Comparison of ENCODE assay signal across 13 cellular contexts in the genomic region with DNA sequence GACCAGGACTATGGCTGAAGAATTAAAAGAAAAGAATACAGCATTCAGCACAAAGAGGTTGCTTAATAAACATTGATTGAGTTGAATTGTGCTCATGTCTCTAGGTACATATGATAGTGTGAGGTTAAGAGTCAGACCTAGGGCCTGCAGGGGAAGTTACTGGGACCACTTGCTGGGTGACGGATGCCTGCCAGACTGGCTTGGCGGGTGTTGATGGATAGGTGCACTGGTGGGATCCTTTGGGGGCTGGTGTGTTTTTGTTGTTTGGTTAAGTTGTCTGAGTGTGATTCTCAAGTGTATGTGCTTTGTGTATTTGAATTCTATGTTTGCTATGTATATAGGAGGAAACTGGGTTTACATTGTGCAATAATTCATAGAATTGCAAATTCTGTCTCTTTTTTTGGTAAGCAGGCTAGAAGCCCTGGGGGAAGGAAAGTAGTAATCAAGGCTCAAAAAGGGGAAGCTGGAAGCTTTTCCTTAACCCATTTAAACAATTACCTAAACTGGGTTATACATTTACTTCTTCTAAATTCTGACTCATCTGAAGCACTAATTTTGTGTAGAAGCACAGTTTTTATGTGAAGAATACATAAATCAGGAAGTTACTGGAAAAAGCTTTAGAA. TPM values are rescaled to one million over a fixed set of nuclear protein-coding genes. Genes with fewer than 3 reads are reported as not detected.
DNase-seq lines count a peak whose midpoint lies in the region; ATAC-seq and TF ChIP-seq lines count a peak whose summit lies in the region.
"Had no signal": no experiment of that assay in that cellular context is flagged by ENCODE, and none has a peak within 500 bp of the region (broad histone marks: within the 10 kb centered on the region; RNA-seq: fewer than 3 reads in every experiment).

No MANE protein-coding gene starts in this region.

- no peak for TF ChIP-seq POLR2A in vagina (IDR thresholded peaks at IDR 0.05)

- H3K4me3 Mint-ChIP-seq in CD4-positive, CD25-positive, alpha-beta regulatory T cell = peak overlapping the region in 3 of 4 donors; percentile 21 to 89 (median 84)
- no peak overlapping the region; the same call in 2 of the 3 replicates for H3K4me3 Mint-ChIP-seq in GM23338
- H3K4me3 Mint-ChIP-seq: activated B cell treated with CpG ODN at 0.5 μM for 24 hours had no signal

- H3K9me3 Mint-ChIP-seq in CD4-positive, CD25-positive, alpha-beta regulatory T cell = no peaks in the 10 kb centered on the region
- no peaks in the 10 kb centered on the region; the same call in 2 of the 3 replicates for H3K9me3 Mint-ChIP-seq in GM23338
- H3K9me3 Mint-ChIP-seq: activated B cell treated with CpG ODN at 0.5 μM for 24 hours had no signal

- H3K27me3 Mint-ChIP-seq in CD4-positive, CD25-positive, alpha-beta regulatory T cell = no peaks in the 10 kb centered on the region
- H3K27me3 Mint-ChIP-seq in GM23338 (ENCODE audit: insufficient read depth, low read depth, poor library complexity) = no peaks in the 10 kb centered on the region
- H3K27me3 Mint-ChIP-seq: activated B cell treated with CpG ODN at 0.5 μM for 24 hours had no signal

- H3K56ac ChIP-seq in mesendoderm (ENCODE audit: low read length) = peak overlapping the region; percentile 22

- no peak overlapping the region for H4K5ac ChIP-seq in mesendoderm (ENCODE audit: low read length)

- H3K4me2 ChIP-seq in GM23338 (peak overlapping the region; percentile 5), mesendoderm (ENCODE audit: low read length) (no peak overlapping the region), Karpas-422 (ENCODE audit: low read depth, low read length, poor library complexity, severe bottlenecking) (no peak overlapping the region)

- no peak overlapping the region for H2BK120ac ChIP-seq in mesendoderm (ENCODE audit: low read depth, low read length)

- H3K4me3 ChIP-seq in CD4-positive, CD25-positive, alpha-beta regulatory T cell (ENCODE audit: low read depth, low read length) = peak overlapping the region; percentile 61
- H3K4me3 ChIP-seq in GM23338 (no peak overlapping the region; the same call in 1 of the 2 replicates), SK-N-MC (peak overlapping the region; percentile 9), mesendoderm (ENCODE audit: low read length) (no peak overlapping the region), Karpas-422 (ENCODE audit: low read length) (no peak overlapping the region), vagina (no peak overlapping the region)

- H3K18ac ChIP-seq in mesendoderm (ENCODE audit: low read length) = no peak overlapping the region

- H3K9ac ChIP-seq in SK-N-MC (ENCODE audit: insufficient read length) (no peak overlapping the region), mesendoderm (ENCODE audit: low read length) (no peak overlapping the region), Karpas-422 (ENCODE audit: low read length) (no peak overlapping the region)

- no peak overlapping the region for H3K23ac ChIP-seq in mesendoderm (ENCODE audit: low read length)

- no peaks in the 10 kb centered on the region for H3K79me1 ChIP-seq in mesendoderm (ENCODE audit: low read length)

- DNase-seq in CD4-positive, CD25-positive, alpha-beta regulatory T cell = no peak
- DNase-seq in GM23338 (ENCODE audit: low spot score) = no peak
- peak; percentile 83 for DNase-seq in SK-N-MC (ENCODE audit: low read depth, low spot score)
- DNase-seq in mesendoderm = peak; percentile 31
- DNase-seq in Karpas-422 = no peak
- DNase-seq in vagina (ENCODE audit: extremely low spot score in 2 of 2) = no peak
- no peak for DNase-seq in stimulated activated naive CD4-positive, alpha-beta T cell (lab: John Stamatoyannopoulos, UW)
- DNase-seq: activated B cell treated with CpG ODN at 0.5 μM for 24 hours; activated naive CD4-positive, alpha-beta T cell treated with Interleukin-2 at 50 U/mL for 16 hours; effector CD4-positive, alpha-beta T cell; NCI-H1436 had no signal

- H3K9me2 ChIP-seq in GM23338 (ENCODE audit: insufficient read depth) (no peaks in the 10 kb centered on the region; the same call in 1 of the 2 replicates), Karpas-422 (replicated peaks; ENCODE audit: insufficient read depth, low read length) (no peaks in the 10 kb centered on the region)

- H2BK5ac ChIP-seq in mesendoderm (ENCODE audit: low read length) = no peak overlapping the region

- H2AFZ ChIP-seq in GM23338 = no peak overlapping the region
- no peak overlapping the region for H2AFZ ChIP-seq in Karpas-422 (ENCODE audit: low read length)

- peak overlapping the region; percentile 14 to 89 (median 50) for H3K27ac Mint-ChIP-seq in CD4-positive, CD25-positive, alpha-beta regulatory T cell
- H3K27ac Mint-ChIP-seq in GM23338 = peak overlapping the region; percentile 27
- H3K27ac Mint-ChIP-seq: activated B cell treated with CpG ODN at 0.5 μM for 24 hours had no signal

- H3K79me2 ChIP-seq in GM23338 (replicated peaks; ENCODE audit: insufficient read depth) (no peaks in the 10 kb centered on the region), mesendoderm (ENCODE audit: control insufficient read depth, insufficient read depth, low read length) (no peaks in the 10 kb centered on the region), Karpas-422 (ENCODE audit: low read length) (no peaks in the 10 kb centered on the region)

- H3K4ac ChIP-seq in mesendoderm (ENCODE audit: low read depth, low read length) = no peak overlapping the region

- H3K4me1 Mint-ChIP-seq in CD4-positive, CD25-positive, alpha-beta regulatory T cell = peaks cover 17 to 80% (median 34%) of the 10 kb centered on the region in 4 donors
- H3K4me1 Mint-ChIP-seq in GM23338 = peaks cover 34% of the 10 kb centered on the region

- no peaks in the 10 kb centered on the region for H3F3A ChIP-seq in GM23338 (replicated peaks; ENCODE audit: low read depth)

- TF ChIP-seq CTCF in GM23338 (conservative IDR thresholded peaks at IDR 0.05; ENCODE audit: low read depth in 2 of 2) (no peak), vagina (IDR thresholded peaks at IDR 0.05) (no peak)

- H3K9me3 ChIP-seq in CD4-positive, CD25-positive, alpha-beta regulatory T cell (ENCODE audit: control insufficient read depth in 2 of 2, low read length in 2 of 2) = no peaks in the 10 kb centered on the region
- H3K9me3 ChIP-seq in SK-N-MC (ENCODE audit: low read depth, low read length) (no peaks in the 10 kb centered on the region), Karpas-422 (ENCODE audit: low read length) (no peaks in the 10 kb centered on the region), vagina (no peaks in the 10 kb centered on the region)

- H4K8ac ChIP-seq in mesendoderm (ENCODE audit: low read depth, low read length) = no peak overlapping the region

- H3K36me3 Mint-ChIP-seq in CD4-positive, CD25-positive, alpha-beta regulatory T cell = peaks cover 6% of the 10 kb centered on the region
- H3K36me3 Mint-ChIP-seq in GM23338 (ENCODE audit: low read depth) = no peaks in the 10 kb centered on the region; the same call in 2 of the 3 replicates

- no peak overlapping the region for H2AK5ac ChIP-seq in mesendoderm (ENCODE audit: low read length)

- no peak for ATAC-seq in CD4-positive, CD25-positive, alpha-beta regulatory T cell (ENCODE audit: low read depth in 2 of 2)
- ATAC-seq in GM23338 (peak; percentile 56; the same call in 1 of the 3 replicates), GM21529 (IDR thresholded peaks at IDR 0.05; ENCODE audit: unreplicated experiment) (no peak)

- H3K27me3 ChIP-seq in CD4-positive, CD25-positive, alpha-beta regulatory T cell (ENCODE audit: control insufficient read depth, insufficient read depth, low read length) = no peaks in the 10 kb centered on the region
- H3K27me3 ChIP-seq in GM23338 (ENCODE audit: insufficient read depth) = no peaks in the 10 kb centered on the region
- H3K27me3 ChIP-seq in mesendoderm (ENCODE audit: insufficient read depth, low read length, poor library complexity) = no peaks in the 10 kb centered on the region
- H3K27me3 ChIP-seq in Karpas-422 (ENCODE audit: low read length) = no peaks in the 10 kb centered on the region
- H3K27me3 ChIP-seq in vagina = no peaks in the 10 kb centered on the region

- intact Hi-C loops in vagina (cut with DNase I) = no loop called here

- peaks cover 15% of the 10 kb centered on the region for H3K4me1 ChIP-seq in CD4-positive, CD25-positive, alpha-beta regulatory T cell (ENCODE audit: control insufficient read depth, insufficient read depth, low read length, poor library complexity, severe bottlenecking)
- H3K4me1 ChIP-seq in GM23338 (ENCODE audit: insufficient read depth) (peaks cover 16% of the 10 kb centered on the region), mesendoderm (ENCODE audit: control insufficient read depth, low read depth, low read length) (peaks cover 5% of the 10 kb centered on the region), Karpas-422 (ENCODE audit: low read length) (no peaks in the 10 kb centered on the region), vagina (no peaks in the 10 kb centered on the region)

- no CpG with 5 or more reads among the region's 2 CpGs for WGBS in mesendoderm (ENCODE audit: extremely low coverage, insufficient coverage, low lambda C conversion rate)

- no peaks in the 10 kb centered on the region for H3K36me3 ChIP-seq in CD4-positive, CD25-positive, alpha-beta regulatory T cell (ENCODE audit: control insufficient read depth, insufficient read depth, low read length)
- H3K36me3 ChIP-seq in GM23338 (ENCODE audit: insufficient read depth) (no peaks in the 10 kb centered on the region), SK-N-MC (ENCODE audit: insufficient read depth, low read length) (no peaks in the 10 kb centered on the region), mesendoderm (ENCODE audit: control insufficient read depth, insufficient read depth, low read length) (no peaks in the 10 kb centered on the region), Karpas-422 (ENCODE audit: insufficient read depth, low read length) (no peaks in the 10 kb centered on the region), vagina (no peaks in the 10 kb centered on the region)

- H3K27ac ChIP-seq in CD4-positive, CD25-positive, alpha-beta regulatory T cell (ENCODE audit: insufficient read depth, low read length, poor library complexity, severe bottlenecking) = no peak overlapping the region
- no peak overlapping the region for H3K27ac ChIP-seq in GM23338 (ENCODE audit: low read depth)
- H3K27ac ChIP-seq in SK-N-MC = peak overlapping the region; percentile 13
- no peak overlapping the region for H3K27ac ChIP-seq in mesendoderm (ENCODE audit: low read depth, low read length)
- H3K27ac ChIP-seq in Karpas-422 (ENCODE audit: low read length) = no peak overlapping the region
- H3K27ac ChIP-seq in vagina = no peak overlapping the region
- H3K27ac ChIP-seq: RWPE1 had no signal

- H2BK15ac ChIP-seq in mesendoderm (replicated peaks; ENCODE audit: low read depth) = no peak overlapping the region

- H4K20me1 ChIP-seq in GM23338 (replicated peaks; ENCODE audit: insufficient read depth) = no peaks in the 10 kb centered on the region
- no peaks in the 10 kb centered on the region for H4K20me1 ChIP-seq in Karpas-422 (ENCODE audit: insufficient read depth, low read depth, low read length)

RNA-seq across cellular contexts. Expression of a gene that starts 1.8 kb away (rescaled TPM):
- 14.9 TPM for total RNA-seq in CD4-positive, CD25-positive, alpha-beta regulatory T cell
- 10 to 100 TPM in 2 of 4 donors, 1 to 10 TPM in 2; 4.3 to 38.9 (median 19.4) TPM for polyA plus RNA-seq in CD4-positive, CD25-positive, alpha-beta regulatory T cell
- total RNA-seq in GM23338 (2014; rRNA removed; shearing (Covaris generic)) = 0.74 and 1.2 TPM in 2 replicates
- 0.35 and 1.3 TPM in 2 replicates for polyA plus RNA-seq in GM23338 (2016; fragmentation: Nextera tagmentation; extraction: Ambion mirVana)
- 1.3 TPM for polyA plus RNA-seq in mesendoderm (2013, experiment 1 of 2)
- 1.7 TPM for polyA plus RNA-seq in mesendoderm (2013, experiment 2 of 2)
- total RNA-seq in Karpas-422 (2014; rRNA removed; shearing (Covaris generic); ENCODE audit: low replicate concordance) = not detected in 2 replicates
- 3.9 TPM for total RNA-seq in vagina

RNA-seq across cellular contexts. Expression of a gene that starts 56.8 kb away (rescaled TPM):
- total RNA-seq in CD4-positive, CD25-positive, alpha-beta regulatory T cell = 58.9 TPM
- polyA plus RNA-seq in CD4-positive, CD25-positive, alpha-beta regulatory T cell = 10 to 100 TPM in 2 of 4 donors, 1 to 10 TPM in 2; 5.3 to 13.0 (median 9.7) TPM
- 57.5 and 85.4 TPM in 2 replicates for total RNA-seq in GM23338 (2014; rRNA removed; shearing (Covaris generic))
- polyA plus RNA-seq in GM23338 (2016; fragmentation: Nextera tagmentation; extraction: Ambion mirVana) = 81.1 and 84.7 TPM in 2 replicates
- 39.3 TPM for polyA plus RNA-seq in mesendoderm (2013, experiment 1 of 2)
- polyA plus RNA-seq in mesendoderm (2013, experiment 2 of 2) = 35.5 TPM
- total RNA-seq in Karpas-422 (2014; rRNA removed; shearing (Covaris generic); ENCODE audit: low replicate concordance) = 29.5 and 49.5 TPM in 2 replicates
- 7.6 TPM for total RNA-seq in vagina

Comparison
In these comparisons a context has a peak if more than half of its experiments do, and no peak if none do; other contexts are left out.
1. DNase-seq: peak in SK-N-MC (single experiment) and mesendoderm (single experiment); none in CD4-positive, CD25-positive, alpha-beta regulatory T cell (0 of 3), GM23338 (single experiment), Karpas-422 (single experiment), vagina (0 of 2) and stimulated activated naive CD4-positive, alpha-beta T cell (0 of 6).
2. H3K4me3 ChIP-seq: peak in CD4-positive, CD25-positive, alpha-beta regulatory T cell (single experiment) and SK-N-MC (single experiment); none in GM23338 (single experiment), mesendoderm (single experiment), Karpas-422 (single experiment) and vagina (0 of 2).